ENCODE assay signal across 2 cellular contexts in the genomic region with DNA sequence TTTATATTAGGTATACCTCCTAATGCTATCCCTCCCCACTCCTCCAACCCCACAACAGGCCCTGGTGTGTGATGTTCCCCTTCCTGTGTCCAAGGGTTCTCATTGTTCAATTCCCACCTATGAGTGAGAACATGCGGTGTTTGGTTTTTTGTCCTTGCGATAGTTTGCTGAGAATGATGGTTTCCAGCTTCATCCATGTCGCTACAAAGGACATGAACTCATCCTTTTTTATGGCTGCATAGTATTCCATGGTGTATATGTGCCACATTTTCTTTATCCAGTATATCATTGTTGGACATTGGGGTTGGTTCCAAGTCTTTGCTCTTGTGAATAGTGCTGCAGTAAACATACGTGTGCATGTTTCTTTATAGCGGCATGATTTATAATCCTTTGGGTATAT.
DNase-seq lines count a peak whose midpoint lies in the region; ATAC-seq, FAIRE-seq and TF ChIP-seq lines count a peak whose summit lies in the region.
"Not testable (repeated sequence)": the region's sequence is repeated elsewhere in the genome, so short reads cannot be mapped to it uniquely, and the experiment has no call there.

No MANE protein-coding gene starts in this region.

- TF ChIP-seq EP300 in K562 (IDR thresholded peaks at IDR 0.05; ENCODE audit: low read length) = not testable (repeated sequence)

- not testable (repeated sequence) for ATAC-seq in K562

- 79% methylated on average over 2 of the region's 5 CpGs for WGBS in K562 (ENCODE audit: insufficient coverage, low coverage, missing lambda C conversion rate)

- TF ChIP-seq CTCF in HEK293 (tag by site-specific recombination; IDR thresholded peaks at IDR 0.05); K562 (IDR thresholded peaks at IDR 0.05 in 2 of 3, conservative IDR thresholded peaks at IDR 0.05 in 1 of 3; ENCODE audit: insufficient read depth in 2 of 3, low read depth in 1 of 3, low read length in 3 of 3): not testable (repeated sequence)

- not testable (repeated sequence) for BruUV-seq in K562 (replicated peaks; lab: Mats Ljungman, UMichigan)

- not testable (repeated sequence) for H3K27me3 ChIP-seq in K562 (ENCODE audit: control insufficient read depth in 2 of 2, insufficient read depth in 2 of 2, low read length in 2 of 2)

- POLR2A ChIA-PET in HEK293 (lab: Yijun Ruan, JAX); K562 (lab: Yijun Ruan, JAX): not testable (repeated sequence)

- H3K4me2 ChIP-seq in K562 (ENCODE audit: insufficient read depth, low read length) = not testable (repeated sequence)

- H2AFZ ChIP-seq in K562 (ENCODE audit: low read depth, low read length) = not testable (repeated sequence)

- in situ Hi-C loops in K562 (cut with MboI) = not testable (repeated sequence)

- intact Hi-C loops in K562 (cut with micrococcal nuclease) = not testable (repeated sequence)

- not testable (repeated sequence) for H3K4me1 ChIP-seq in HEK293 (ENCODE audit: control insufficient read depth, insufficient read depth, low read length); K562 (replicated peaks in 1 of 2; ENCODE audit: control insufficient read depth in 2 of 2, insufficient read depth in 2 of 2, low read length in 2 of 2)

- not testable (repeated sequence) for TF ChIP-seq POLR2A in K562 (conservative IDR thresholded peaks at IDR 0.05)

- DNase-seq in K562 (ENCODE audit: extremely low read depth in 1 of 4, low spot score in 3 of 4) = not testable (repeated sequence)

- H3K9me3 ChIP-seq in HEK293 (ENCODE audit: control insufficient read depth, insufficient read depth, low read depth, low read length); K562 (replicated peaks; ENCODE audit: control insufficient read depth, insufficient read depth, low read depth, low read length): not testable (repeated sequence)

- not testable (repeated sequence) for H3K36me3 ChIP-seq in HEK293 (ENCODE audit: control insufficient read depth in 2 of 2, insufficient read depth in 1 of 2, low read length in 2 of 2); K562 (ENCODE audit: control insufficient read depth, insufficient read depth, low read length)

- not testable (repeated sequence) for H3K79me2 ChIP-seq in K562 (ENCODE audit: control insufficient read depth, insufficient read depth, low read length)

- H3K9ac ChIP-seq in K562 (ENCODE audit: insufficient read depth in 1 of 2, low read depth in 2 of 2, low read length in 2 of 2) = not testable (repeated sequence)

- not testable (repeated sequence) for H3K4me3 ChIP-seq in HEK293 (ENCODE audit: low read depth, low read length); K562

- H4K20me1 ChIP-seq in K562 (replicated peaks; ENCODE audit: control insufficient read depth, insufficient read depth, low read length) = not testable (repeated sequence)

- FAIRE-seq in K562 (lab: Jason Lieb, UNC) = not testable (repeated sequence)

- TF ChIP-seq RAD21 in K562 (CRISPR knock-in tag; conservative IDR thresholded peaks at IDR 0.05 in 1 of 2, IDR thresholded peaks at IDR 0.05 in 1 of 2) = not testable (repeated sequence)

- H3K27ac ChIP-seq in HEK293 (ENCODE audit: extremely low read depth, low read depth, low read length); K562 (ENCODE audit: extremely low read depth, low read depth, low read length): not testable (repeated sequence)

- CTCF ChIA-PET in HEK293 (lab: Yijun Ruan, JAX); K562 (lab: Yijun Ruan, JAX; ENCODE audit: low intra/inter-chr PET ratio): not testable (repeated sequence)

- not testable (repeated sequence) for H3K9me1 ChIP-seq in K562 (ENCODE audit: control insufficient read depth, insufficient read depth, low read length)

TF ChIP-seq in HEK293, 187 proteins besides CTCF, POLR2A, EP300 and RAD21:
- TF ChIP-seq ZNF146 (tag by site-specific recombination; IDR thresholded peaks at IDR 0.05) = peak; percentile 79

TF ChIP-seq in K562, 482 proteins besides CTCF, POLR2A, EP300 and RAD21:
- peak; percentile 58 for TF ChIP-seq ZNF146 (CRISPR knock-in tag; IDR thresholded peaks at IDR 0.05; ENCODE audit: unreplicated experiment)
